In genomic region chr1:19814681-19815503, GRCh38 we compare ENCODE assay signal across 15 cellular contexts. TPM values are rescaled to one million over a fixed set of nuclear protein-coding genes. Genes with fewer than 3 reads are reported as not detected.
DNase-seq lines count a peak whose midpoint lies in the region; ATAC-seq and TF ChIP-seq lines count a peak whose summit lies in the region.
"Had no signal": no experiment of that assay in that cellular context is flagged by ENCODE, and none has a peak within 500 bp of the region (broad histone marks: within the 10 kb centered on the region; RNA-seq: fewer than 3 reads in every experiment).

A gene with protein sequence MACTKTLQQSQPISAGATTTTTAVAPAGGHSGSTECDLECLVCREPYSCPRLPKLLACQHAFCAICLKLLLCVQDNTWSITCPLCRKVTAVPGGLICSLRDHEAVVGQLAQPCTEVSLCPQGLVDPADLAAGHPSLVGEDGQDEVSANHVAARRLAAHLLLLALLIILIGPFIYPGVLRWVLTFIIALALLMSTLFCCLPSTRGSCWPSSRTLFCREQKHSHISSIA (minus strand): TSS chr1:19815283. CDS start chr1:19815101, 182 bp downstream.

- H3K4me1 ChIP-seq in body of pancreas = peaks cover 70% of the 10 kb centered on the region

- BruUV-seq in Calu3 (replicated peaks; lab: Mats Ljungman, UMichigan) = no TSS peak

- H3K9me3 Mint-ChIP-seq in Calu3 (ENCODE audit: low read depth, unreplicated experiment) (no peaks in the 10 kb centered on the region), neural crest cell (no peaks in the 10 kb centered on the region)
- H3K9me3 Mint-ChIP-seq: activated B cell treated with CpG ODN at 0.5 μM for 24 hours; stimulated activated naive CD8-positive, alpha-beta T cell treated with anti-CD3 and anti-CD28 coated beads, Interleukin-15, Interleukin-2, amounts not matched to agents 100 ng/mL and 50 ng/mL, for 24 hours had no signal

- TF ChIP-seq POLR2A in body of pancreas (IDR thresholded peaks at IDR 0.05) = peak in 2 of 3 donors; percentile 80 to 82

- WGBS in body of pancreas, 2 donors = 25 to 35% methylated on average over 13 to 22 of the region's 22 CpGs

- H3K36me3 ChIP-seq in body of pancreas (replicated peaks in 1 of 2; ENCODE audit: insufficient read depth in 1 of 2, low read depth in 2 of 2) = no peaks in the 10 kb centered on the region

- DNase-seq in Calu3 = peak; percentile 75
- DNase-seq in NCI-H187 (lab: John Stamatoyannopoulos, UW) = peak; percentile 45 to 67
- DNase-seq in body of pancreas = peak; percentile 94 to 96 (median 96)
- no peak for DNase-seq in neural crest cell (ENCODE audit: low read depth, low spot score)
- DNase-seq in stimulated activated CD4-positive, alpha-beta T cell treated with anti-CD3 and anti-CD28 coated beads, Interleukin-1b, Interleukin-23, amount 100 ng/mL, for 48 hours = no peak
- no peak for DNase-seq in NCI-H82 treated with DMSO at 0.1 percent for 48 hours (lab: John Stamatoyannopoulos, UW; ENCODE audit: unreplicated experiment)
- DNase-seq in T-helper 2 cell = no peak
- DNase-seq: activated B cell treated with CpG ODN at 0.5 μM for 24 hours, activated gamma-delta T cell, C1 segment of cervical spinal cord, KBM-7, mesenchymal stem cell had no signal

- H3K27ac ChIP-seq in body of pancreas = peak within 1 kb of the TSS; percentile 94 to 97 (median 96)

- intact Hi-C loops in Calu3 (cut with micrococcal nuclease; ENCODE audit: unreplicated experiment) = loop anchor here (5.0 kb wide), 1 partner anchor 47 kb away; no protein-coding TSS in a partner anchor
- intact Hi-C loops in body of pancreas (cut with DNase I) = no loop called here

- no peaks in the 10 kb centered on the region for H3K27me3 Mint-ChIP-seq in Calu3 (ENCODE audit: unreplicated experiment)
- H3K27me3 Mint-ChIP-seq in neural crest cell (ENCODE audit: low read depth) = no peaks in the 10 kb centered on the region
- H3K27me3 Mint-ChIP-seq: stimulated activated naive CD8-positive, alpha-beta T cell treated with anti-CD3 and anti-CD28 coated beads, Interleukin-15, Interleukin-2, amounts not matched to agents 100 ng/mL and 50 ng/mL, for 24 hours had no signal

- peaks cover 28% of the 10 kb centered on the region for H3K4me1 Mint-ChIP-seq in Calu3 (ENCODE audit: low read depth, unreplicated experiment)
- H3K4me1 Mint-ChIP-seq in neural crest cell = peaks cover 13% of the 10 kb centered on the region
- H3K4me1 Mint-ChIP-seq: activated B cell treated with CpG ODN at 0.5 μM for 24 hours had no signal

- ATAC-seq in body of pancreas (peak; percentile 80), GM21528 (IDR thresholded peaks at IDR 0.05; ENCODE audit: low FRiP score, unreplicated experiment) (no peak)

- TF ChIP-seq CTCF in Calu3 (IDR thresholded peaks at IDR 0.05; ENCODE audit: unreplicated experiment) = no peak
- TF ChIP-seq CTCF in body of pancreas (IDR thresholded peaks at IDR 0.05) = peak in 1 of 7 experiments; percentile 2
- TF ChIP-seq CTCF in neural crest cell (conservative IDR thresholded peaks at IDR 0.05) = no peak

- H3K36me3 Mint-ChIP-seq in Calu3 (ENCODE audit: insufficient read depth, unreplicated experiment) = peaks cover 15% of the 10 kb centered on the region
- H3K36me3 Mint-ChIP-seq in neural crest cell (ENCODE audit: low read depth) = no peaks in the 10 kb centered on the region

- peak within 1 kb of the TSS; percentile 34 to 47 for H3K4me3 ChIP-seq in body of pancreas

- H3K4me3 Mint-ChIP-seq in Calu3 (ENCODE audit: low read depth, unreplicated experiment) = peak within 1 kb of the TSS; percentile 39
- H3K4me3 Mint-ChIP-seq in neural crest cell = no peak within 1 kb of the TSS
- H3K4me3 Mint-ChIP-seq: activated B cell treated with CpG ODN at 0.5 μM for 24 hours; stimulated activated naive CD8-positive, alpha-beta T cell treated with anti-CD3 and anti-CD28 coated beads, Interleukin-15, Interleukin-2, amounts not matched to agents 100 ng/mL and 50 ng/mL, for 24 hours had no signal

- H3K9me3 ChIP-seq in body of pancreas = no peaks in the 10 kb centered on the region

- H3K27me3 ChIP-seq in body of pancreas = no peaks in the 10 kb centered on the region

- H3K27ac Mint-ChIP-seq in Calu3 (ENCODE audit: unreplicated experiment) (peak within 1 kb of the TSS; percentile 60), neural crest cell (ENCODE audit: unreplicated experiment) (peak within 1 kb of the TSS; percentile 69)
- H3K27ac Mint-ChIP-seq: activated B cell treated with CpG ODN at 0.5 μM for 24 hours; stimulated activated naive CD8-positive, alpha-beta T cell treated with anti-CD3 and anti-CD28 coated beads, Interleukin-15, Interleukin-2, amounts not matched to agents 100 ng/mL and 50 ng/mL, for 24 hours had no signal

- CTCF ChIA-PET in Calu3 (lab: Charles Lee) = interaction anchor here (0.7 to 1.2 kb wide), 7 partner anchors 50 to 1095 kb away, joined by 3 to 7 read pairs (median 4); partner anchors contain the start of gene OTUD3

RNA-seq across cellular contexts. Expression of the gene that starts here (rescaled TPM):
- total RNA-seq in Calu3 (2022) (not detected in 2 replicates), body of pancreas (10 to 100 TPM in 1 of 2 donors, 1 to 10 TPM in 1; 9.2 to 32.9 TPM), neural crest cell (not detected in 2 replicates)
- total RNA-seq: activated B cell treated with CpG ODN at 0.5 μM for 24 hours, cerebellum had no signal

Comparison
In these comparisons a context has a peak if more than half of its experiments do, and no peak if none do; other contexts are left out.
1. Peak in DNase-seq in Calu3; RNA of the gene not detected or under 1 TPM.
2. DNase-seq: peak in NCI-H187 (2 of 2) and body of pancreas (4 of 4); none in neural crest cell (single experiment), stimulated activated CD4-positive, alpha-beta T cell treated with anti-CD3 and anti-CD28 coated beads, Interleukin-1b, Interleukin-23, amount 100 ng/mL, for 48 hours (single experiment), NCI-H82 treated with DMSO at 0.1 percent for 48 hours (single experiment) and T-helper 2 cell (0 of 5).